8 cellular contexts compared by ENCODE assay signal in the genomic region with DNA sequence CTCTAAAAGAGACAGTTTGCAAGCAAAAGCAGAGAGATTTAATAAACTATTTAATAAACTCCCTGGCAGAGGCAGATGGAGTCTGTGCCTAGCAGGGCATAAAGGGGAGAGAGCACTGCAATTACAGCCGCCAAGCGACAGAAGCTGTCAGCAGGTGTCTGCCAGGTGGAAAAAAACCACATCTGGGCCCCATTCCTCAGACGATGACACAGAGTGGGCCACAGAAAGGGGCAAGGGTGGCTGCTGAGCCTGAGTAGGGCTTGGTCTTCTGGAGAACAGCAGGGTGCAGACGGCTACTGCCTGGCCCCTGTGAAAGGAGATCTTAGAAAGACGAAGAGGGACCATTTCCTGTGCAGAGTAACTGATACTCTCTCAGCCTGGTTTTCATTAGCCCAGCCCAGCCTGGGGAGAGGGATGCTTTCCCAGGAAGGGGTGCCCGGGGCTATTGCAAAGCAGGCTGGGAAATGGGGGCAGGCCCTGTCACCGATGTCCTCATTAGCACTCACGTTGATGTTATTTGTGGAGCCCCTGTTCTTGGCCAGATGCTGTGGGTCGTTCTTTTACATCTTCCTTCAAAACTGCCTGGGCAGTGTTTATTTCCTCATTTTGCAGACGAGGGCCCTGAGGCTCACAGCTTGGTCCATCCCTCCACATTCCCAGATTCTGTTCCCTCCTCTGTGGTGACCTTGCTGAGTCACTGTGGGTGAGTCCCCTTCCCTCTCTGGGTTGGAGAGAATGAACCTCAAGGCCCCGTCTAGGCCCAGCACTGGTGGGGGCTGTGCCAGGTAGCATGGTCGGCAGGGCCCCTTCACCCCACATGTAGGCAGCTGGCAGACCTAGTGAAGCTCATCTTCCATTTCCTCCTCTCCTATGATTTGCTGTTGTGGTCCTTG.
DNase-seq lines count a peak whose midpoint lies in the region; ATAC-seq, FAIRE-seq and TF ChIP-seq lines count a peak whose summit lies in the region.

No MANE protein-coding gene starts in this region.

- no peaks in the 10 kb centered on the region for H3K36me3 ChIP-seq in CD8-positive, alpha-beta memory T cell (ENCODE audit: insufficient read depth, low read length)

- H3K4me3 ChIP-seq in A549 (no peak overlapping the region), fibroblast of pulmonary artery (replicated peaks; ENCODE audit: low read depth, low read length) (no peak overlapping the region)
- no peak overlapping the region for H3K4me3 ChIP-seq in CD8-positive, alpha-beta memory T cell (ENCODE audit: low read length)

- 21% methylated on average over 12 of the region's 12 CpGs for WGBS in A549 (ENCODE audit: missing lambda C conversion rate)

- no peaks in the 10 kb centered on the region for H3K9me3 ChIP-seq in A549
- no peaks in the 10 kb centered on the region for H3K9me3 ChIP-seq in CD8-positive, alpha-beta memory T cell (ENCODE audit: low read length)

- no peak for FAIRE-seq in A549 (lab: Jason Lieb, UNC)

- H3K4me2 ChIP-seq in A549, result peak overlapping the region; percentile 65

- TF ChIP-seq CTCF in A549 (IDR thresholded peaks at IDR 0.05) (no peak), RWPE1 (conservative IDR thresholded peaks at IDR 0.05; ENCODE audit: low read depth) (no peak), fibroblast of pulmonary artery (IDR thresholded peaks at IDR 0.05; ENCODE audit: low read length, missing control alignments) (no peak)

- TF ChIP-seq EP300 in A549 (IDR thresholded peaks at IDR 0.05), result peak in 1 of 2 experiments; percentile 36; a peak in 1 of 5 replicates

- no peak for TF ChIP-seq POLR2A in A549 (IDR thresholded peaks at IDR 0.05; ENCODE audit: low read length)

- H3K27ac ChIP-seq in A549 (peak overlapping the region; percentile 82 to 93), RWPE1 (peak overlapping the region; percentile 99)
- no peak overlapping the region for H3K27ac ChIP-seq in CD8-positive, alpha-beta memory T cell (ENCODE audit: low read depth, low read length)

- H3K4me1 ChIP-seq in A549, result peaks cover 29% of the 10 kb centered on the region
- H3K4me1 ChIP-seq in CD8-positive, alpha-beta memory T cell (ENCODE audit: insufficient read depth, low read length), result no peaks in the 10 kb centered on the region

- no peak overlapping the region for H3K27ac Mint-ChIP-seq in CD8-positive, alpha-beta memory T cell

- peaks cover 0 to 3% (median 0%) of the 10 kb centered on the region in 3 donors for H3K4me1 Mint-ChIP-seq in CD8-positive, alpha-beta memory T cell

- TF ChIP-seq RAD21 in A549 (conservative IDR thresholded peaks at IDR 0.05 in 1 of 2, IDR thresholded peaks at IDR 0.05 in 1 of 2), result no peak

- H3K9me3 Mint-ChIP-seq in CD8-positive, alpha-beta memory T cell, result peaks cover 0 to 6% (median 0%) of the 10 kb centered on the region in 5 donors

- POLR2A ChIA-PET in A549 (lab: Yijun Ruan, JAX) (no interaction called here), RWPE1 (lab: Yijun Ruan, JAX; ENCODE audit: low non-redundant PET) (no interaction called here)
- POLR2A ChIA-PET in CD8-positive, alpha-beta memory T cell (lab: Charles Lee), result no interaction called here

- no peaks in the 10 kb centered on the region for H3K36me3 Mint-ChIP-seq in CD8-positive, alpha-beta memory T cell

- peaks cover 14% of the 10 kb centered on the region for H3K27me3 ChIP-seq in CD8-positive, alpha-beta memory T cell (ENCODE audit: insufficient read depth, low read length, poor library complexity, severe bottlenecking)

- no peak overlapping the region for H3K4me3 Mint-ChIP-seq in CD8-positive, alpha-beta memory T cell

- ATAC-seq in A549 (peak; percentile 81 to 84), GM21576 (IDR thresholded peaks at IDR 0.05; ENCODE audit: unreplicated experiment) (peak; percentile 37)

- CTCF ChIA-PET in A549 (lab: Yijun Ruan, JAX) (interaction anchor here (1.2 kb wide), 1 partner anchor 172 kb away, joined by 3 read pairs; no protein-coding TSS in a partner anchor), RWPE1 (lab: Yijun Ruan, JAX) (interaction anchor here (0.6 to 0.7 kb wide), 3 partner anchors 118 to 182 kb away, joined by 3 read pairs; no protein-coding TSS in a partner anchor)
- CTCF ChIA-PET in CD8-positive, alpha-beta memory T cell (lab: Charles Lee), result no interaction called here

- DNase-seq in A549 (ENCODE audit: low read depth in 1 of 2, low spot score in 1 of 2), result peak; percentile 45 to 82
- peak; percentile 69 for DNase-seq in RWPE1 (ENCODE audit: low spot score)
- DNase-seq in fibroblast of pulmonary artery (ENCODE audit: low read depth), result peak; percentile 74
- no peak for DNase-seq in CD8-positive, alpha-beta memory T cell
- no peak for DNase-seq in globus pallidus (ENCODE audit: low spot score)
- DNase-seq in stimulated activated CD4-positive, alpha-beta T cell treated with anti-CD3 and anti-CD28 coated beads, Interleukin-15, amount 100 ng/mL, for 24 hours, result no peak
- no peak for DNase-seq in effector CD8-positive, alpha-beta T cell (lab: John Stamatoyannopoulos, UW)

- peaks cover 24 to 44% of the 10 kb centered on the region in 2 donors for H3K27me3 Mint-ChIP-seq in CD8-positive, alpha-beta memory T cell

TF ChIP-seq in A549, 52 proteins besides CTCF, POLR2A, EP300 and RAD21:
- TF ChIP-seq, protein P1, sequence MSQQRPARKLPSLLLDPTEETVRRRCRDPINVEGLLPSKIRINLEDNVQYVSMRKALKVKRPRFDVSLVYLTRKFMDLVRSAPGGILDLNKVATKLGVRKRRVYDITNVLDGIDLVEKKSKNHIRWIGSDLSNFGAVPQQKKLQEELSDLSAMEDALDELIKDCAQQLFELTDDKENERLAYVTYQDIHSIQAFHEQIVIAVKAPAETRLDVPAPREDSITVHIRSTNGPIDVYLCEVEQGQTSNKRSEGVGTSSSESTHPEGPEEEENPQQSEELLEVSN (IDR thresholded peaks at IDR 0.05; ENCODE audit: borderline replicate concordance, low read depth), result peak; percentile 23; the same call in 1 of the 2 replicates
- TF ChIP-seq BHLHE40 (IDR thresholded peaks at IDR 0.05; ENCODE audit: low read depth, low read length) (no peak), MAFK (IDR thresholded peaks at IDR 0.05; ENCODE audit: partially characterized antibody) (peak; percentile 73), JUN (IDR thresholded peaks at IDR 0.05) (peak in 1 of 2 experiments; percentile 19; a peak in 1 of 5 replicates), RFX5 (IDR thresholded peaks at IDR 0.05) (no peak)
- TF ChIP-seq, protein P2, sequence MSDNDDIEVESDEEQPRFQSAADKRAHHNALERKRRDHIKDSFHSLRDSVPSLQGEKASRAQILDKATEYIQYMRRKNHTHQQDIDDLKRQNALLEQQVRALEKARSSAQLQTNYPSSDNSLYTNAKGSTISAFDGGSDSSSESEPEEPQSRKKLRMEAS (IDR thresholded peaks at IDR 0.05), result no peak; the same call in none of the 2 replicates
- TF ChIP-seq, protein P3, sequence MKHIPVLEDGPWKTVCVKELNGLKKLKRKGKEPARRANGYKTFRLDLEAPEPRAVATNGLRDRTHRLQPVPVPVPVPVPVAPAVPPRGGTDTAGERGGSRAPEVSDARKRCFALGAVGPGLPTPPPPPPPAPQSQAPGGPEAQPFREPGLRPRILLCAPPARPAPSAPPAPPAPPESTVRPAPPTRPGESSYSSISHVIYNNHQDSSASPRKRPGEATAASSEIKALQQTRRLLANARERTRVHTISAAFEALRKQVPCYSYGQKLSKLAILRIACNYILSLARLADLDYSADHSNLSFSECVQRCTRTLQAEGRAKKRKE (CRISPR knock-in tag; IDR thresholded peaks at IDR 0.05; ENCODE audit: low read depth), result peak; percentile 56; the same call in 1 of the 2 replicates

Comparison
In these comparisons a context has a peak if more than half of its experiments do, and no peak if none do; other contexts are left out.
1. DNase-seq: peak in A549 (2 of 2), RWPE1 (single experiment) and fibroblast of pulmonary artery (single experiment); none in CD8-positive, alpha-beta memory T cell (0 of 5), globus pallidus (single experiment), stimulated activated CD4-positive, alpha-beta T cell treated with anti-CD3 and anti-CD28 coated beads, Interleukin-15, amount 100 ng/mL, for 24 hours (single experiment) and effector CD8-positive, alpha-beta T cell (single experiment).